31 cellular contexts compared by ENCODE assay signal in genomic region chr1:29544406-29544805, GRCh38.
"Had no signal": no experiment of that assay in that cellular context is flagged by ENCODE, and none has a peak within 500 bp of the region (broad histone marks: within the 10 kb centered on the region; RNA-seq: fewer than 3 reads in every experiment).

No MANE protein-coding gene starts in this region.

- H3K27me3 ChIP-seq: adrenal gland, body of pancreas, colonic mucosa had no signal

- H3K27ac Mint-ChIP-seq: activated B cell treated with CpG ODN at 0.5 μM for 24 hours; activated CD4-positive, alpha-beta memory T cell treated with anti-CD3 and anti-CD28 coated beads for 36 hours; activated CD8-positive, alpha-beta memory T cell treated with anti-CD3 and anti-CD28 coated beads, Interleukin-2, amount 10 ng/mL, durations not matched to agents 7 days and 5 days; activated CD8-positive, alpha-beta T cell treated with anti-CD3 and anti-CD28 coated beads, Interleukin-2, amount 10 ng/mL, durations not matched to agents 7 days and 5 days; activated naive CD4-positive, alpha-beta T cell treated with anti-CD3 and anti-CD28 coated beads for 36 hours; activated naive CD4-positive, alpha-beta T cell treated with anti-CD3 and anti-CD28 coated beads, Interleukin-2, amount 50 U/mL, for 24 hours; activated naive CD8-positive, alpha-beta T cell treated with anti-CD3 and anti-CD28 coated beads for 36 hours; activated naive CD8-positive, alpha-beta T cell treated with anti-CD3 and anti-CD28 coated beads, Interleukin-2, amount 50 U/mL, for 24 hours; activated T-helper 1 cell treated with anti-CD3 and anti-CD28 coated beads, Interleukin-12 subunit alpha, Interleukin-12 subunit beta, Interleukin-2, Interleukin-4 antibody, amounts not matched to agents 30 ng/mL and 10 ng/mL and 1 ng/mL, durations not matched to agents 14 hours and 24 hours and 36 hours; activated T-helper 2 cell treated with anti-CD3 and anti-CD28 coated beads, Interferon-gamma antibody, Interleukin-2, Interleukin-4, amounts not matched to agents 10 μg/mL and 5 μg/mL and 100 μg/mL, durations not matched to agents 14 hours and 24 hours and 36 hours; T-cell; T-helper 1 cell treated with Interleukin-12 subunit alpha and Interleukin-12 subunit beta and Interleukin-4 antibody, amounts not matched to agents 30 μg/mL and 1 μg/mL, for 36 hours had no signal

- H3K4me1 ChIP-seq: adrenal gland, body of pancreas, colonic mucosa, esophagus squamous epithelium, gastroesophageal sphincter had no signal

- H3K4me3 Mint-ChIP-seq: activated B cell treated with CpG ODN at 0.5 μM for 24 hours; activated CD4-positive, alpha-beta memory T cell treated with anti-CD3 and anti-CD28 coated beads for 36 hours; activated CD8-positive, alpha-beta memory T cell treated with anti-CD3 and anti-CD28 coated beads, Interleukin-2, amount 10 ng/mL, durations not matched to agents 7 days and 5 days; activated CD8-positive, alpha-beta T cell treated with anti-CD3 and anti-CD28 coated beads, Interleukin-2, amount 10 ng/mL, durations not matched to agents 7 days and 5 days; activated naive CD4-positive, alpha-beta T cell treated with anti-CD3 and anti-CD28 coated beads for 36 hours; activated naive CD4-positive, alpha-beta T cell treated with anti-CD3 and anti-CD28 coated beads, Interleukin-2, amount 50 U/mL, for 24 hours; activated naive CD8-positive, alpha-beta T cell treated with anti-CD3 and anti-CD28 coated beads for 36 hours; activated naive CD8-positive, alpha-beta T cell treated with anti-CD3 and anti-CD28 coated beads, Interleukin-2, amount 50 U/mL, for 24 hours; activated T-helper 1 cell treated with anti-CD3 and anti-CD28 coated beads, Interleukin-12 subunit alpha, Interleukin-12 subunit beta, Interleukin-2, Interleukin-4 antibody, amounts not matched to agents 30 ng/mL and 10 ng/mL and 1 ng/mL, durations not matched to agents 14 hours and 24 hours and 36 hours; T-cell; T-helper 1 cell treated with Interleukin-12 subunit alpha and Interleukin-12 subunit beta and Interleukin-4 antibody, amounts not matched to agents 30 μg/mL and 1 μg/mL, for 36 hours had no signal

- H3K4me3 ChIP-seq: adrenal gland, body of pancreas, colonic mucosa, esophagus squamous epithelium, gastroesophageal sphincter had no signal

- H3K9me3 ChIP-seq: adrenal gland, colonic mucosa, esophagus squamous epithelium, gastroesophageal sphincter had no signal

- H3K27me3 Mint-ChIP-seq: activated CD4-positive, alpha-beta memory T cell treated with anti-CD3 and anti-CD28 coated beads for 36 hours; activated CD8-positive, alpha-beta memory T cell treated with anti-CD3 and anti-CD28 coated beads, Interleukin-2, amount 10 ng/mL, durations not matched to agents 7 days and 5 days; activated naive CD4-positive, alpha-beta T cell treated with anti-CD3 and anti-CD28 coated beads, Interleukin-2, amount 50 U/mL, for 24 hours; activated naive CD8-positive, alpha-beta T cell treated with anti-CD3 and anti-CD28 coated beads for 36 hours; activated naive CD8-positive, alpha-beta T cell treated with anti-CD3 and anti-CD28 coated beads, Interleukin-2, amount 50 U/mL, for 24 hours had no signal

- DNase-seq: activated B cell treated with CpG ODN at 0.5 μM for 24 hours; activated CD4-positive, alpha-beta memory T cell treated with anti-CD3 and anti-CD28 coated beads for 36 hours; activated CD4-positive, alpha-beta T cell treated with anti-CD3 and anti-CD28 coated beads for 48 hours; activated CD8-positive, alpha-beta memory T cell treated with anti-CD3 and anti-CD28 coated beads, Interleukin-2, amount 10 ng/mL, durations not matched to agents 7 days and 5 days; activated CD8-positive, alpha-beta memory T cell treated with anti-CD3 and anti-CD28 coated beads, Interleukin-2, amount 50 U/mL, for 4 hours; activated CD8-positive, alpha-beta T cell treated with anti-CD3 and anti-CD28 coated beads, Interleukin-2, amount 10 ng/mL, durations not matched to agents 7 days and 5 days; activated naive CD4-positive, alpha-beta T cell treated with anti-CD3 and anti-CD28 coated beads for 36 hours; activated naive CD8-positive, alpha-beta T cell treated with anti-CD3 and anti-CD28 coated beads for 36 hours; activated naive CD8-positive, alpha-beta T cell treated with anti-CD3 and anti-CD28 coated beads, Interleukin-2, amount 50 U/mL, for 24 hours; activated T-cell treated with anti-CD3 and anti-CD28 coated beads, Interleukin-2, amount 50 U/mL, for 1 hour; activated T-cell treated with anti-CD3 and anti-CD28 coated beads, Interleukin-2, amount 50 U/mL, for 48 hours; amygdala; aorta; body of pancreas; caudate nucleus; colonic mucosa; effector memory CD4-positive, alpha-beta T cell; esophagus squamous epithelium; foreskin melanocyte; SW 1271; T-helper 9 cell; WERI-Rb-1 had no signal

- ATAC-seq: activated CD4-positive, CD25-positive, alpha-beta regulatory T cell treated with anti-CD3 and anti-CD28 coated beads, Interleukin-2, amount 50 U/mL, for 24 hours; activated CD8-positive, alpha-beta memory T cell treated with anti-CD3 and anti-CD28 coated beads, Interleukin-2, amount 10 ng/mL, durations not matched to agents 7 days and 5 days; activated CD8-positive, alpha-beta T cell treated with anti-CD3 and anti-CD28 coated beads, Interleukin-2, amount 10 ng/mL, durations not matched to agents 7 days and 5 days; activated naive CD8-positive, alpha-beta T cell treated with anti-CD3 and anti-CD28 coated beads, Interleukin-2, amount 50 U/mL, for 24 hours; body of pancreas; gastroesophageal sphincter; T-cell had no signal

- H3K36me3 Mint-ChIP-seq: activated CD4-positive, alpha-beta memory T cell treated with anti-CD3 and anti-CD28 coated beads for 36 hours; activated CD8-positive, alpha-beta memory T cell treated with anti-CD3 and anti-CD28 coated beads, Interleukin-2, amount 10 ng/mL, durations not matched to agents 7 days and 5 days; activated naive CD4-positive, alpha-beta T cell treated with anti-CD3 and anti-CD28 coated beads, Interleukin-2, amount 50 U/mL, for 24 hours; activated naive CD8-positive, alpha-beta T cell treated with anti-CD3 and anti-CD28 coated beads for 36 hours; T-cell had no signal

- H3K27ac ChIP-seq: adrenal gland, body of pancreas, colonic mucosa, epithelial cell of prostate, esophagus squamous epithelium, gastroesophageal sphincter, WERI-Rb-1 had no signal

- H3K36me3 ChIP-seq: adrenal gland, colonic mucosa, esophagus squamous epithelium, gastroesophageal sphincter, WERI-Rb-1 had no signal

- H3K4me1 Mint-ChIP-seq: activated B cell treated with CpG ODN at 0.5 μM for 24 hours; activated CD8-positive, alpha-beta memory T cell treated with anti-CD3 and anti-CD28 coated beads, Interleukin-2, amount 10 ng/mL, durations not matched to agents 7 days and 5 days; activated naive CD4-positive, alpha-beta T cell treated with anti-CD3 and anti-CD28 coated beads, Interleukin-2, amount 50 U/mL, for 24 hours; activated naive CD8-positive, alpha-beta T cell treated with anti-CD3 and anti-CD28 coated beads for 36 hours; activated naive CD8-positive, alpha-beta T cell treated with anti-CD3 and anti-CD28 coated beads, Interleukin-2, amount 50 U/mL, for 24 hours; T-cell had no signal

- H3K9me3 Mint-ChIP-seq: activated B cell treated with CpG ODN at 0.5 μM for 24 hours; activated CD4-positive, alpha-beta memory T cell treated with anti-CD3 and anti-CD28 coated beads for 36 hours; activated naive CD4-positive, alpha-beta T cell treated with anti-CD3 and anti-CD28 coated beads for 36 hours; activated naive CD4-positive, alpha-beta T cell treated with anti-CD3 and anti-CD28 coated beads, Interleukin-2, amount 50 U/mL, for 24 hours; activated naive CD8-positive, alpha-beta T cell treated with anti-CD3 and anti-CD28 coated beads for 36 hours; activated naive CD8-positive, alpha-beta T cell treated with anti-CD3 and anti-CD28 coated beads, Interleukin-2, amount 50 U/mL, for 24 hours; activated T-helper 1 cell treated with anti-CD3 and anti-CD28 coated beads, Interleukin-12 subunit alpha, Interleukin-12 subunit beta, Interleukin-2, Interleukin-4 antibody, amounts not matched to agents 30 ng/mL and 10 ng/mL and 1 ng/mL, durations not matched to agents 14 hours and 24 hours and 36 hours; activated T-helper 2 cell treated with anti-CD3 and anti-CD28 coated beads, Interferon-gamma antibody, Interleukin-2, Interleukin-4, amounts not matched to agents 10 μg/mL and 5 μg/mL and 100 μg/mL, durations not matched to agents 14 hours and 24 hours and 36 hours; T-cell; T-helper 1 cell treated with Interleukin-12 subunit alpha and Interleukin-12 subunit beta and Interleukin-4 antibody, amounts not matched to agents 30 μg/mL and 1 μg/mL, for 36 hours had no signal
